In the genomic region with DNA sequence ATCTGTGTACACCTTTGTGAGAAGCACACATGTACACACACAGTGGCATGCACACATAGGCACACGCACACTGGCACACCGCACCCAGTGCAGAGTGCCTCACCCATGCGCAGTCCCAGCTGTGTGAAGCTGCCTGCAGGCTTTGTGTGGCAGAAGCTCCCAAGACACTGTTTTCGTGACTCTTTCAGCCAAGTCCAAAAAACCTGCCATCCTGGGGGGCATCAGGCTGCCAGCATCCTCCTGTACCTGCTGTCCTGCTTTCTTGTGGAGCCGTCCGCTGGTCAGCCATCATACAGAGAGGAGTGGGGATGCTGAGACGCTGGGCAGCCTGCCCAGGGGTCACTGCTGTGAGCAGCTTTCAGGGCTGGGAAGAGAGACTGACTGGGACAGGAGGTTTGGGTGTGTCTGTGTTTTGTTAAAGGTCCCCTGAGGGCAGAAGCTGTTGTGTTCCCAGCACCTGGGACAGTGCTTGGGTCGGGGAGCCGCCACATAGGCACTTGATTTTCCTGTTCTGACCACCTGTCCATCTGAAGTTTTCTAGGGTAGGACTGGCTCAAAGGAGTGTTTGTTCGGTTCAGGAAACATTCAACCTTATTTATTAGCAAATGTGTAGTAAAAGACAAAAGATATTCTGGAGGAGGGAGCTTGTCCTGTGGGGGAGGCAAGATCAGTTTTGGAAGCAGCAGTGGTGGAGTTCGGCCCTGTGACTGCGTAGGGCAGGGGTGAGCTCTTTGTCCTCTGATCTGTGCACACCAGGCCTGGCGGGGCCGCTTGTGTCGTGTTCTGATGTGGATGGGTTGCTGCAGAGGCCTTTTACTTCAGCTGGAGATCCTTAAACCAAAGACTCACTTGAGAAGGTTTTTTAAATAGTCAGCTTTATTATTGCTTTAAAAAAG, we compare ENCODE assay signal across 11 cellular contexts. TPM values are rescaled to one million over a fixed set of nuclear protein-coding genes. Genes with fewer than 3 reads are reported as not detected.
A peak's percentile ranks its signal among the peaks of the same experiment; 100 is the strongest.
DNase-seq lines count a peak whose midpoint lies in the region; ATAC-seq and TF ChIP-seq lines count a peak whose summit lies in the region.
"Had no signal": no experiment of that assay in that cellular context is flagged by ENCODE, and none has a peak within 500 bp of the region (broad histone marks: within the 10 kb centered on the region; RNA-seq: fewer than 3 reads in every experiment).

No MANE protein-coding gene starts in this region.

- TF ChIP-seq CTCF in MCF 10A (IDR thresholded peaks at IDR 0.05; ENCODE audit: unreplicated experiment) (no peak), mammary epithelial cell (conservative IDR thresholded peaks at IDR 0.05 in 1 of 2, IDR thresholded peaks at IDR 0.05 in 1 of 2; ENCODE audit: extremely low read depth in 1 of 2, insufficient read depth in 1 of 2, low read depth in 1 of 2, low read length in 2 of 2) (no peak), foreskin fibroblast (IDR thresholded peaks at IDR 0.05; ENCODE audit: low read depth, low read length) (no peak)

- H3K9me3 Mint-ChIP-seq in MCF 10A (ENCODE audit: unreplicated experiment), result no peaks in the 10 kb centered on the region
- H3K9me3 Mint-ChIP-seq in stimulated activated naive B cell treated with anti-CD40 and anti-IgM and Interleukin-4, amounts not matched to agents 10 μg/mL and 1 μg/mL and 100 μg/mL, for 72 hours, result no peaks in the 10 kb centered on the region
- H3K9me3 Mint-ChIP-seq: central memory CD8-positive, alpha-beta T cell had no signal

- CTCF ChIA-PET in MCF 10A (lab: Yijun Ruan, JAX), result interaction anchor here (0.6 to 1.1 kb wide), 6 partner anchors 22 to 976 kb away, joined by 3 to 4 read pairs (median 3); no protein-coding TSS in a partner anchor
- CTCF ChIA-PET in mammary epithelial cell (lab: Charles Lee; ENCODE audit: low non-redundant PET), result no interaction called here

- dilution Hi-C loops in mammary epithelial cell (cut with HindIII; ENCODE audit: low sequenced_read_pairs), result no loop called here

- no peaks in the 10 kb centered on the region for H4K20me1 ChIP-seq in mammary epithelial cell (ENCODE audit: insufficient read depth, low read length)

- no peaks in the 10 kb centered on the region for H3K27me3 Mint-ChIP-seq in MCF 10A (ENCODE audit: insufficient read depth, unreplicated experiment)
- H3K27me3 Mint-ChIP-seq in stimulated activated naive B cell treated with anti-CD40 and anti-IgM and Interleukin-4, amounts not matched to agents 10 μg/mL and 1 μg/mL and 100 μg/mL, for 72 hours, result no peaks in the 10 kb centered on the region
- H3K27me3 Mint-ChIP-seq: central memory CD8-positive, alpha-beta T cell had no signal

- ATAC-seq in stimulated activated naive B cell treated with anti-CD40 and anti-IgM and Interleukin-4, amounts not matched to agents 10 μg/mL and 1 μg/mL and 100 μg/mL, for 72 hours (replicated peaks), result peak; percentile 42 to 50
- no peak for ATAC-seq in sciatic nerve

- H3K36me3 Mint-ChIP-seq in MCF 10A (ENCODE audit: insufficient read depth, unreplicated experiment), result peaks cover 44% of the 10 kb centered on the region
- H3K36me3 Mint-ChIP-seq in stimulated activated naive B cell treated with anti-CD40 and anti-IgM and Interleukin-4, amounts not matched to agents 10 μg/mL and 1 μg/mL and 100 μg/mL, for 72 hours, result peaks cover 15 to 27% of the 10 kb centered on the region in 2 donors

- in situ Hi-C loops in mammary epithelial cell (cut with MboI; ENCODE audit: low sequenced_read_pairs in 2 of 2), result no loop called here

- H3K4me3 Mint-ChIP-seq in MCF 10A (ENCODE audit: unreplicated experiment), result no peak overlapping the region
- no peak overlapping the region for H3K4me3 Mint-ChIP-seq in stimulated activated naive B cell treated with anti-CD40 and anti-IgM and Interleukin-4, amounts not matched to agents 10 μg/mL and 1 μg/mL and 100 μg/mL, for 72 hours
- H3K4me3 Mint-ChIP-seq: central memory CD8-positive, alpha-beta T cell had no signal

- H3K9me3 ChIP-seq in mammary epithelial cell (replicated peaks; ENCODE audit: insufficient read depth, low read length), result no peaks in the 10 kb centered on the region
- H3K9me3 ChIP-seq in SJCRH30 (replicated peaks), result no peaks in the 10 kb centered on the region
- H3K9me3 ChIP-seq: SJSA1 had no signal

- no peak for DNase-seq in MCF 10A (ENCODE audit: unreplicated experiment)
- no peak for DNase-seq in mammary epithelial cell
- peak; percentile 75 to 88 for DNase-seq in SJCRH30
- peak; percentile 92 for DNase-seq in islet precursor cell
- no peak for DNase-seq in stimulated activated naive B cell treated with anti-CD40 and anti-IgM and Interleukin-4, amounts not matched to agents 10 μg/mL and 1 μg/mL and 100 μg/mL, for 72 hours
- DNase-seq in foreskin fibroblast, result no peak
- no peak for DNase-seq in GOT3 (lab: John Stamatoyannopoulos, UW)
- DNase-seq in sciatic nerve (ENCODE audit: low spot score), result no peak
- DNase-seq: NCI-H1930 had no signal

- peak overlapping the region; percentile 0 for H3K27ac Mint-ChIP-seq in MCF 10A (ENCODE audit: low read depth, unreplicated experiment)
- peak overlapping the region; percentile 59 for H3K27ac Mint-ChIP-seq in stimulated activated naive B cell treated with anti-CD40 and anti-IgM and Interleukin-4, amounts not matched to agents 10 μg/mL and 1 μg/mL and 100 μg/mL, for 72 hours

- H3K79me2 ChIP-seq in mammary epithelial cell (ENCODE audit: insufficient read depth, low read length), result peaks cover 71% of the 10 kb centered on the region

- H3K36me3 ChIP-seq in mammary epithelial cell (ENCODE audit: insufficient read depth, low read length) (no peaks in the 10 kb centered on the region), SJCRH30 (0 out of 2 replicates have a peak, but pooled peaks cover 6% of the 10 kb centered on the region)
- H3K36me3 ChIP-seq: SJSA1 had no signal

- no peak overlapping the region for H3K9ac ChIP-seq in mammary epithelial cell (ENCODE audit: insufficient read depth, low read length)

- H3K27me3 ChIP-seq in mammary epithelial cell (ENCODE audit: insufficient read depth, low read length), result no peaks in the 10 kb centered on the region
- no peaks in the 10 kb centered on the region for H3K27me3 ChIP-seq in SJCRH30
- H3K27me3 ChIP-seq: SJSA1 had no signal

- POLR2A ChIA-PET in MCF 10A (lab: Yijun Ruan, JAX), result interaction anchor here (0.5 to 0.8 kb wide), 2 partner anchors 13 to 15 kb away, joined by 3 read pairs; no protein-coding TSS in a partner anchor

- H3K4me3 ChIP-seq in mammary epithelial cell (replicated peaks in 1 of 3; ENCODE audit: insufficient read depth in 1 of 3, low read depth in 2 of 3, low read length in 3 of 3), result no peak overlapping the region
- H3K4me3 ChIP-seq in SJCRH30, result no peak overlapping the region
- no peak overlapping the region for H3K4me3 ChIP-seq in foreskin fibroblast (ENCODE audit: low read depth in 1 of 2, low read length in 2 of 2)
- H3K4me3 ChIP-seq: SJSA1 had no signal

- no TSS peak for BruUV-seq in MCF 10A (replicated peaks; lab: Mats Ljungman, UMichigan)
- no TSS peak for BruUV-seq in mammary epithelial cell (replicated peaks; lab: Mats Ljungman, UMichigan)

- H3K4me1 ChIP-seq in mammary epithelial cell (ENCODE audit: insufficient read depth, low read length) (no peaks in the 10 kb centered on the region), SJCRH30 (peaks cover 15% of the 10 kb centered on the region)
- H3K4me1 ChIP-seq: SJSA1 had no signal

- H3K27ac ChIP-seq in mammary epithelial cell (ENCODE audit: insufficient read depth, low read depth, low read length) (no peak overlapping the region), SJCRH30 (peak overlapping the region; percentile 41)
- H3K27ac ChIP-seq: SJSA1 had no signal

- peaks cover 19% of the 10 kb centered on the region for H3K4me1 Mint-ChIP-seq in MCF 10A (ENCODE audit: insufficient read depth, unreplicated experiment)
- H3K4me1 Mint-ChIP-seq in stimulated activated naive B cell treated with anti-CD40 and anti-IgM and Interleukin-4, amounts not matched to agents 10 μg/mL and 1 μg/mL and 100 μg/mL, for 72 hours, result peaks cover 32 to 38% of the 10 kb centered on the region in 2 donors

- 95% methylated on average over 12 of the region's 15 CpGs for WGBS in mammary epithelial cell (ENCODE audit: low coverage, missing lambda C conversion rate)

- H3K4me2 ChIP-seq in mammary epithelial cell (ENCODE audit: insufficient read depth, low read depth, low read length), result no peak overlapping the region

- H2AFZ ChIP-seq in mammary epithelial cell (ENCODE audit: low read depth, low read length), result no peak overlapping the region

- intact Hi-C loops in MCF 10A (cut with micrococcal nuclease), result no loop called here
- intact Hi-C loops in mammary epithelial cell (cut with micrococcal nuclease), result no loop called here
- intact Hi-C loops in sciatic nerve (cut with DNase I), result no loop called here

RNA-seq across cellular contexts. Expression of a gene that starts 29.7 kb away (rescaled TPM):
- total RNA-seq in MCF 10A (2022) (70.5 and 70.6 TPM in 2 replicates), mammary epithelial cell (10 to 100 TPM; 66.6 to 66.7 TPM), sciatic nerve (119 TPM)
- 91.4 TPM for polyA plus RNA-seq in mammary epithelial cell
- polyA minus RNA-seq in mammary epithelial cell, result 193 TPM
- total RNA-seq in SJCRH30 (2014; rRNA removed; shearing (Covaris generic)), result 40.6 and 42.6 TPM in 2 replicates

RNA-seq across cellular contexts. Expression of a gene that starts 44.8 kb away (rescaled TPM):
- total RNA-seq in MCF 10A (2022), result 82.1 and 94.8 TPM in 2 replicates
- total RNA-seq in mammary epithelial cell, result 100 to 1,000 TPM in 1 of 2 donors, 10 to 100 TPM in 1; 61.7 to 110 TPM
- 45.1 TPM for polyA plus RNA-seq in mammary epithelial cell
- 108 TPM for polyA minus RNA-seq in mammary epithelial cell
- 51.4 and 56.7 TPM in 2 replicates for total RNA-seq in SJCRH30 (2014; rRNA removed; shearing (Covaris generic))
- total RNA-seq in sciatic nerve, result 59.4 TPM

Comparison
In these comparisons a context has a peak if more than half of its experiments do, and no peak if none do; other contexts are left out.
1. DNase-seq: peak in SJCRH30 (2 of 2) and islet precursor cell (single experiment); none in MCF 10A (single experiment), mammary epithelial cell (single experiment), stimulated activated naive B cell treated with anti-CD40 and anti-IgM and Interleukin-4, amounts not matched to agents 10 μg/mL and 1 μg/mL and 100 μg/mL, for 72 hours (single experiment), foreskin fibroblast (0 of 2), GOT3 (single experiment) and sciatic nerve (single experiment).